ENCODE assay signal across 24 cellular contexts in the genomic region with DNA sequence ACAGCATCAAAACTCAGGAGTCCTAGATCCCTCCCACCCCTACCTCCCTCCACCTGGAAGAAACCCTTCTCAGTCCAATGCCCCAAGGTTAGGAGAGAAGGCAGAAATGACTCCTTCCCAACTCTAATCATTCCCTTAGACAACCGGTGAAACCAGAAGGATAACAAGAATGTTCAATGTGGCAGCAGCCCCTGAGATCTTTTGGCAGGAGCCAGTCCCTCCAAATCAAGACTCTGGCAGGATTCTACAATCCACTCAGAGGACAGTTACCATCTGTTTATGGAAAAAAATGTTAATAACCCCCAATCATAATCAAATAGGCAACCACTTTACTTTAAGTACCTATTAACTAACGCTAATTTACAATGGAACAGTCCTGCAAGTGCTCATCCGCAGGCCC.
"Had no signal": no experiment of that assay in that cellular context is flagged by ENCODE, and none has a peak within 500 bp of the region (broad histone marks: within the 10 kb centered on the region; RNA-seq: fewer than 3 reads in every experiment).

No MANE protein-coding gene starts in this region.

- H3K27ac ChIP-seq: ascending aorta, body of pancreas had no signal

- H3K9me3 ChIP-seq: ascending aorta, body of pancreas had no signal

- H3K27me3 ChIP-seq: ascending aorta, body of pancreas had no signal

- H3K4me3 ChIP-seq: ascending aorta, body of pancreas had no signal

- DNase-seq: activated CD4-positive, alpha-beta memory T cell treated with anti-CD3 and anti-CD28 coated beads for 36 hours; activated CD4-positive, alpha-beta T cell treated with anti-CD3 and anti-CD28 coated beads for 1 hour; activated CD4-positive, alpha-beta T cell treated with anti-CD3 and anti-CD28 coated beads, Interleukin-2, amount 10 ng/mL, durations not matched to agents 24 days and 14 days; activated CD8-positive, alpha-beta memory T cell treated with anti-CD3 and anti-CD28 coated beads for 24 hours; activated effector memory CD4-positive, alpha-beta T cell treated with anti-CD3 and anti-CD28 coated beads, Interleukin-2, amount 50 U/mL, for 16 hours; activated naive CD4-positive, alpha-beta T cell treated with Interleukin-2 at 50 U/mL for 16 hours; activated naive CD8-positive, alpha-beta T cell treated with anti-CD3 and anti-CD28 coated beads, Interleukin-2, amount 50 U/mL, for 24 hours; activated T-cell treated with anti-CD3 and anti-CD28 coated beads, Interleukin-2, amount 50 U/mL, for 4 hours; amniotic stem cell; body of pancreas; dermis blood vessel endothelial cell; Kasumi-1; KBM-7; NCI-H1048; NCI-H1930; NCI-H2171; NCI-H2227 treated with DMSO at 0.1 percent for 48 hours; NCI-H69; RPMI8226 had no signal

- H3K36me3 ChIP-seq: ascending aorta had no signal

- ATAC-seq: activated naive CD4-positive, alpha-beta T cell treated with anti-CD3 and anti-CD28 coated beads, Interleukin-2, amount 50 U/mL, for 72 hours; activated naive CD8-positive, alpha-beta T cell treated with anti-CD3 and anti-CD28 coated beads, Interleukin-2, amount 50 U/mL, for 24 hours; activated T-cell treated with anti-CD3 and anti-CD28 coated beads, Interleukin-2, amount 50 U/mL, for 4 hours; body of pancreas; Panc1; Right ventricle myocardium inferior; WTC11 had no signal
